Comparison of ENCODE assay signal across 7 cellular contexts in genomic region chr1:52402860-52403240, GRCh38. TPM values are rescaled to one million over a fixed set of nuclear protein-coding genes. Genes with fewer than 3 reads are reported as not detected.
A peak's percentile ranks its signal among the peaks of the same experiment; 100 is the strongest.
DNase-seq lines count a peak whose midpoint lies in the region; TF ChIP-seq lines count a peak whose summit lies in the region.

No MANE protein-coding gene starts in this region.

- peaks cover 10% of the 10 kb centered on the region; the same call in 1 of the 2 replicates for H3F3A ChIP-seq in MM.1S (ENCODE audit: insufficient read depth, low read length)

- no peaks in the 10 kb centered on the region for H3K9me3 Mint-ChIP-seq in neural crest cell

- DNase-seq in GM12865 (ENCODE audit: low read depth) = no peak
- DNase-seq in MM.1S = peak; percentile 12
- DNase-seq in colonic mucosa = peak; percentile 33
- DNase-seq in neural crest cell (ENCODE audit: low read depth, low spot score) = no peak
- no peak for DNase-seq in amygdala (lab: John Stamatoyannopoulos, UW)
- DNase-seq in AG08395 (ENCODE audit: low spot score) = no peak
- DNase-seq in dermis blood vessel endothelial cell = no peak

- H3K36me3 Mint-ChIP-seq in neural crest cell (ENCODE audit: low read depth) = peaks cover 13% of the 10 kb centered on the region

- H3K9ac ChIP-seq in MM.1S (ENCODE audit: low read length) (peak overlapping the region; percentile 93), colonic mucosa (ENCODE audit: low read depth in 2 of 2, low read length in 2 of 2) (peak overlapping the region in 1 of 2 donors; percentile 40)

- H3K9me2 ChIP-seq in MM.1S (replicated peaks; ENCODE audit: insufficient read depth, low read length) = no peaks in the 10 kb centered on the region

- H3K9me3 ChIP-seq in MM.1S (replicated peaks; ENCODE audit: insufficient read depth, low read length) (no peaks in the 10 kb centered on the region), colonic mucosa (no peaks in the 10 kb centered on the region)

- H2AFZ ChIP-seq in MM.1S (ENCODE audit: low read length) = no peak overlapping the region

- H3K27me3 Mint-ChIP-seq in neural crest cell (ENCODE audit: low read depth) = no peaks in the 10 kb centered on the region

- H3K27ac ChIP-seq in MM.1S (ENCODE audit: low read length) (peak overlapping the region; percentile 89; the same call in 1 of the 2 replicates), colonic mucosa (peak overlapping the region; percentile 92)

- TF ChIP-seq CTCF in GM12865 (IDR thresholded peaks at IDR 0.05; ENCODE audit: insufficient read depth, low read depth, low read length, missing control alignments) = no peak
- TF ChIP-seq CTCF in MM.1S (IDR thresholded peaks at IDR 0.05; ENCODE audit: low read length) = no peak
- TF ChIP-seq CTCF in colonic mucosa (IDR thresholded peaks at IDR 0.05) = no peak
- TF ChIP-seq CTCF in neural crest cell (conservative IDR thresholded peaks at IDR 0.05) = no peak

- H3K27me3 ChIP-seq in MM.1S (replicated peaks; ENCODE audit: insufficient read depth, low read length) (no peaks in the 10 kb centered on the region), colonic mucosa (no peaks in the 10 kb centered on the region)

- H4K20me1 ChIP-seq in MM.1S (ENCODE audit: insufficient read depth, low read length) = no peaks in the 10 kb centered on the region

- H3K36me3 ChIP-seq in MM.1S (replicated peaks; ENCODE audit: insufficient read depth, low read length) (peaks cover 10% of the 10 kb centered on the region; the same call in 1 of the 2 replicates), colonic mucosa (no peaks in the 10 kb centered on the region)

- 0 out of 2 replicates have a peak, but pooled peaks cover 11% of the 10 kb centered on the region for H3K4me1 ChIP-seq in MM.1S (ENCODE audit: low read length)
- peaks cover 4% of the 10 kb centered on the region for H3K4me1 ChIP-seq in colonic mucosa

- peaks cover 81% of the 10 kb centered on the region for H3K79me2 ChIP-seq in MM.1S (ENCODE audit: low read length)

- intact Hi-C loops in colonic mucosa (cut with DNase I) = no loop called here

- peak overlapping the region; percentile 77 for H3K4me3 ChIP-seq in GM12865 (ENCODE audit: low read depth, low read length)
- H3K4me3 ChIP-seq in MM.1S (ENCODE audit: low read length) = peak overlapping the region; percentile 95
- H3K4me3 ChIP-seq in colonic mucosa = no peak overlapping the region

- peak overlapping the region; percentile 100 for H3K4me3 Mint-ChIP-seq in neural crest cell

- peaks cover 39% of the 10 kb centered on the region for H3K4me1 Mint-ChIP-seq in neural crest cell

- H3K27ac Mint-ChIP-seq in neural crest cell (ENCODE audit: unreplicated experiment) = no peak overlapping the region

- H3K4me2 ChIP-seq in MM.1S (ENCODE audit: low read depth, low read length) = peak overlapping the region; percentile 97

RNA-seq across cellular contexts. Expression of gene ORC1, which starts 1.4 kb away (rescaled TPM):
- 10 to 100 TPM in 1 of 2 donors, 1 to 10 TPM in 1; 4.9 to 19.6 TPM for total RNA-seq in colonic mucosa
- 36.9 and 38.5 TPM in 2 replicates for total RNA-seq in neural crest cell
- total RNA-seq in dermis blood vessel endothelial cell = 2.9 and 11.2 TPM in 2 replicates

RNA-seq across cellular contexts. Expression of gene PRPF38A, which starts 1.6 kb away (rescaled TPM):
- total RNA-seq in colonic mucosa = 10 to 100 TPM; 56.7 to 61.4 TPM
- 81.1 and 83.6 TPM in 2 replicates for total RNA-seq in neural crest cell
- total RNA-seq in dermis blood vessel endothelial cell = 15.1 and 23.0 TPM in 2 replicates

RNA-seq across cellular contexts. Expression of gene CC2D1B, which starts 36.8 kb away (rescaled TPM):
- total RNA-seq in colonic mucosa = 10 to 100 TPM; 25.2 to 27.3 TPM
- total RNA-seq in neural crest cell = 34.5 and 39.0 TPM in 2 replicates
- 28.5 and 37.3 TPM in 2 replicates for total RNA-seq in dermis blood vessel endothelial cell

Comparison
In these comparisons a context has a peak if more than half of its experiments do, and no peak if none do; other contexts are left out.
1. DNase-seq: peak in MM.1S (single experiment) and colonic mucosa (single experiment); none in GM12865 (single experiment), neural crest cell (single experiment), amygdala (0 of 56), AG08395 (single experiment) and dermis blood vessel endothelial cell (single experiment).